21 cellular contexts compared by ENCODE assay signal in the genomic region with DNA sequence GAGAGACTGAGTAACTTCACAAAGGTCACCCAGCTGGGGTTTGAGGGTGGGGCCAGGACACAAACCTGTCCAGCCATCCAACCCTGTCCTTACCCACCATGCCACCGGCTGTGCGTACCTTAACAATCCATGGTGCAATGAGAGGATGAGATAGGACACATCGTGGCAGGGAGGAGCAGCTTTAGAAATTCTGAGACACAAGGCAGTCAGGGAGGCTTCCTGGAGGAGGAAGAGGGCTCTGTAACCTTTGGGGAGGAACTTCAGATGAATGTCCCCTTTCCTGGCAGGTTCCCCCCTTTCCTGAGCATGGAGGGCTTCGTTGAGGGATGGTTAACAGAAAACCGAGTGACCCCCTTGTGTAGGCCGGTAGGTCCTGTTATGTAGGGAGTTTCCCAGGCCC. TPM values are rescaled to one million over a fixed set of nuclear protein-coding genes. Genes with fewer than 3 reads are reported as not detected.
DNase-seq lines count a peak whose midpoint lies in the region; ATAC-seq, FAIRE-seq and TF ChIP-seq lines count a peak whose summit lies in the region.
"Had no signal": no experiment of that assay in that cellular context is flagged by ENCODE, and none has a peak within 500 bp of the region (broad histone marks: within the 10 kb centered on the region; RNA-seq: fewer than 3 reads in every experiment).

No MANE protein-coding gene starts in this region.

- H3K23me2 ChIP-seq in H1 (ENCODE audit: low read depth, low read length), result no peaks in the 10 kb centered on the region

- H3K23ac ChIP-seq in H1 (ENCODE audit: insufficient read length), result no peak overlapping the region

- no peak overlapping the region for H2BK12ac ChIP-seq in H1 (ENCODE audit: low read depth, low read length)

- H3K14ac ChIP-seq in H1 (ENCODE audit: insufficient read length), result no peak overlapping the region

- no peak for ATAC-seq in Right ventricle myocardium superior (ENCODE audit: poor library complexity)

- POLR2A ChIA-PET in H1 (lab: Charles Lee; ENCODE audit: partially characterized antibody), result no interaction called here

- H3K27ac ChIP-seq in cardiac muscle cell (peak overlapping the region; percentile 28), H1 (ENCODE audit: low read depth, low read length) (no peak overlapping the region), substantia nigra (ENCODE audit: low read depth, low read length, poor library complexity, severe bottlenecking) (peak overlapping the region; percentile 4)
- H3K27ac ChIP-seq: 22Rv1 had no signal

- H2BK5ac ChIP-seq in H1 (ENCODE audit: low read depth, low read length), result no peak overlapping the region

- H3K36me3 ChIP-seq in cardiac muscle cell (peaks cover 50% of the 10 kb centered on the region), H1 (ENCODE audit: control insufficient read depth in 2 of 4, insufficient read depth in 4 of 4, low read length in 3 of 4) (peaks cover 4 to 22% (median 12%) of the 10 kb centered on the region in 4 experiments; a peak in 6 of 8 replicates)

- 89% methylated on average over 5 of the region's 6 CpGs; no CpG with 5 or more reads in 1 of the 2 experiments for WGBS in H1 (ENCODE audit: extremely low coverage in 1 of 2, insufficient coverage in 1 of 2, insufficient read length in 1 of 2, insufficient replicate concordance in 2 of 2, low coverage in 1 of 2, low lambda C conversion rate in 2 of 2, missing lambda C conversion rate in 1 of 2), 2 experiments

- no peak overlapping the region for H2BK15ac ChIP-seq in H1 (ENCODE audit: low read length)

- no peak overlapping the region for H2BK20ac ChIP-seq in H1 (ENCODE audit: low read length)

- TF ChIP-seq CTCF in cardiac muscle cell (IDR thresholded peaks at IDR 0.05; ENCODE audit: low read depth, low read length) (no peak), H1 (IDR thresholded peaks at IDR 0.05; ENCODE audit: control extremely low read depth in 1 of 3, insufficient read depth in 1 of 3, low read depth in 1 of 3, low read length in 3 of 3) (no peak)

- no peaks in the 10 kb centered on the region for H3K79me2 ChIP-seq in H1 (ENCODE audit: control insufficient read depth in 1 of 2, insufficient read depth in 2 of 2, low read length in 2 of 2)

- H2AK5ac ChIP-seq in H1 (ENCODE audit: low read depth, low read length), result no peak overlapping the region

- no peak overlapping the region for H4K5ac ChIP-seq in H1 (ENCODE audit: insufficient read length, low read depth, low read length)

- no peak for TF ChIP-seq POLR2A in H1 (IDR thresholded peaks at IDR 0.05; ENCODE audit: control extremely low read depth in 1 of 2, low read depth in 2 of 2, low read length in 2 of 2)

- no peak overlapping the region for H2BK120ac ChIP-seq in H1 (replicated peaks; ENCODE audit: low read depth, low read length)

- DNase-seq in cardiac muscle cell (ENCODE audit: low read depth in 1 of 2, low spot score in 1 of 2) (no peak), Right ventricle myocardium superior (no peak), H1 (ENCODE audit: low read depth in 1 of 2, low spot score in 2 of 2) (no peak), substantia nigra (lab: John Stamatoyannopoulos, UW) (no peak), AG20443 (ENCODE audit: low spot score) (no peak), frontal cortex (ENCODE audit: low spot score in 2 of 2) (no peak)
- DNase-seq in activated naive CD4-positive, alpha-beta T cell (lab: John Stamatoyannopoulos, UW), result no peak
- DNase-seq: ACHN; C1 segment of cervical spinal cord; Calu3; CD4-positive, alpha-beta memory T cell; COR-L47; DMS53; DMS79 treated with DMSO at 0.1 percent for 48 hours; GF-D8; GOT3; H7; HCEC 1CT had no signal

- H3K18ac ChIP-seq in H1 (ENCODE audit: extremely low read depth, low read length), result no peak overlapping the region

- H3K27me3 ChIP-seq in cardiac muscle cell (no peaks in the 10 kb centered on the region), H1 (replicated peaks in 1 of 4; ENCODE audit: control insufficient read depth in 3 of 4, extremely low read depth in 1 of 4, insufficient read depth in 3 of 4, low read length in 3 of 4) (no peaks in the 10 kb centered on the region)

- H3K4me2 ChIP-seq in H1 (ENCODE audit: insufficient read depth in 1 of 2, low read depth in 2 of 2, low read length in 2 of 2), result no peak overlapping the region

- H4K91ac ChIP-seq in H1 (replicated peaks; ENCODE audit: insufficient read length, low read length), result no peak overlapping the region

- H3K56ac ChIP-seq in H1 (replicated peaks; ENCODE audit: insufficient read length, low read depth, low read length), result no peak overlapping the region

- H4K20me1 ChIP-seq in H1 (replicated peaks in 1 of 2; ENCODE audit: control insufficient read depth in 1 of 2, insufficient read depth in 2 of 2, low read length in 2 of 2), result peaks cover 2 to 10% of the 10 kb centered on the region in 2 experiments

- 0 out of 2 replicates have a peak, but pooled peaks cover 5% of the 10 kb centered on the region for H3K79me1 ChIP-seq in H1 (ENCODE audit: low read depth, low read length)

- no peak for FAIRE-seq in H1 (lab: Jason Lieb, UNC)
- no peak for FAIRE-seq in frontal cortex (lab: Jason Lieb, UNC)
- FAIRE-seq: A204.1, GM12891 had no signal

- H3K4me1 ChIP-seq in cardiac muscle cell (ENCODE audit: low read depth) (peaks cover 4% of the 10 kb centered on the region), H1 (replicated peaks in 1 of 4; ENCODE audit: control insufficient read depth in 3 of 4, insufficient read depth in 4 of 4, low read length in 3 of 4) (peaks cover 0 to 15% (median 11%) of the 10 kb centered on the region in 4 experiments; a peak in 6 of 7 replicates)

- H3K9me3 ChIP-seq in cardiac muscle cell (ENCODE audit: low read depth), result no peaks in the 10 kb centered on the region
- no peaks in the 10 kb centered on the region for H3K9me3 ChIP-seq in H1 (ENCODE audit: insufficient read depth in 2 of 2, low read depth in 1 of 2, low read length in 1 of 2)

- H3K4me3 ChIP-seq in cardiac muscle cell (no peak overlapping the region), H1 (ENCODE audit: extremely low read depth in 1 of 4, insufficient read depth in 2 of 4, low read depth in 3 of 4, low read length in 4 of 4) (no peak overlapping the region)

- no peak overlapping the region for H2AFZ ChIP-seq in H1 (ENCODE audit: low read length)

- no peak for TF ChIP-seq RAD21 in H1 (IDR thresholded peaks at IDR 0.05 in 1 of 2, conservative IDR thresholded peaks at IDR 0.05 in 1 of 2; ENCODE audit: low read depth in 2 of 2, low read length in 2 of 2)

- no peak overlapping the region for H3K4ac ChIP-seq in H1 (replicated peaks; ENCODE audit: insufficient read length, low read depth, low read length)

- TF ChIP-seq EP300 in H1 (IDR thresholded peaks at IDR 0.05; ENCODE audit: borderline replicate concordance in 1 of 2, low read depth in 2 of 2, low read length in 2 of 2), result no peak

- H3K9ac ChIP-seq in H1 (replicated peaks in 1 of 4; ENCODE audit: extremely low read depth in 1 of 4, low read depth in 3 of 4, low read length in 3 of 4), result no peak overlapping the region

- intact Hi-C loops in Right ventricle myocardium superior (cut with DNase I), result loop anchor here (5.0 kb wide), 1 partner anchor 76 kb away; no protein-coding TSS in a partner anchor

- peak overlapping the region; percentile 1; the same call in 1 of the 2 replicates for H4K8ac ChIP-seq in H1 (ENCODE audit: extremely low read depth, insufficient read depth, low read length)

- CTCF ChIA-PET in H1 (lab: Charles Lee; ENCODE audit: partially characterized antibody), result interaction anchor here (0.7 to 11.2 kb wide), 16 partner anchors 11 to 414 kb away, joined by 3 to 175 read pairs (median 10); a partner anchor contains a TSS

TF ChIP-seq in H1, 55 proteins besides CTCF, POLR2A, EP300 and RAD21 (continues in another document):
- TF ChIP-seq, protein P1, sequence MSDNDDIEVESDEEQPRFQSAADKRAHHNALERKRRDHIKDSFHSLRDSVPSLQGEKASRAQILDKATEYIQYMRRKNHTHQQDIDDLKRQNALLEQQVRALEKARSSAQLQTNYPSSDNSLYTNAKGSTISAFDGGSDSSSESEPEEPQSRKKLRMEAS (IDR thresholded peaks at IDR 0.05), result no peak
- TF ChIP-seq JUN (IDR thresholded peaks at IDR 0.05; ENCODE audit: low read depth, low read length), result no peak
- TF ChIP-seq CTBP2 (IDR thresholded peaks at IDR 0.05; ENCODE audit: borderline replicate concordance, insufficient read depth, insufficient read length, low read length), result no peak
- no peak for TF ChIP-seq FOSL1 (IDR thresholded peaks at IDR 0.05; ENCODE audit: insufficient read depth, low read depth, low read length)
- no peak for TF ChIP-seq KDM1A (IDR thresholded peaks at IDR 0.05; ENCODE audit: borderline replicate concordance, low read length)
- no peak for TF ChIP-seq BACH1 (IDR thresholded peaks at IDR 0.05; ENCODE audit: low read length)
- TF ChIP-seq HDAC2 (IDR thresholded peaks at IDR 0.05; ENCODE audit: borderline replicate concordance in 1 of 2, low read depth in 2 of 2, low read length in 2 of 2), result no peak
- TF ChIP-seq EZH2 (IDR thresholded peaks at IDR 0.05; ENCODE audit: low read depth, low read length, severe bottlenecking), result no peak

RNA-seq across cellular contexts. Expression of a gene that starts 35.6 kb away (rescaled TPM):
- 2.5 and 3.5 TPM in 2 replicates for total RNA-seq in cardiac muscle cell
- 4.0 and 5.8 TPM in 2 replicates for polyA plus RNA-seq in cardiac muscle cell
- 1.8 TPM for total RNA-seq in Right ventricle myocardium superior
- 14.0 and 15.2 TPM in 2 replicates for total RNA-seq in H1 (2021; fragmentation: NEBNext Ultra II Directional; extraction: Animal tissue kit (Norgen Biotek cat#: 25700))
- 24.6 and 33.8 TPM in 2 replicates for polyA plus RNA-seq in H1 (2011; rRNA removed)
- 11.4 TPM for polyA plus RNA-seq in H1 (2011; cell fraction: cytosol; rRNA removed)
- 17.8 TPM for polyA plus RNA-seq in H1 (2011; cell fraction: nucleus; rRNA removed)
- polyA plus RNA-seq in H1 (2012, experiment 1 of 2), result 14.5 to 19.4 TPM (median 17.5 TPM) in 4 replicates
- 19.9 TPM for polyA plus RNA-seq in H1 (2012, experiment 2 of 2)
- polyA plus RNA-seq in H1 (2013, experiment 1 of 2), result 19.7 TPM
- 22.1 TPM for polyA plus RNA-seq in H1 (2013, experiment 2 of 2)
- 18.6 and 20.6 TPM in 2 replicates for polyA minus RNA-seq in H1 (2011; rRNA and poly(A)+ RNA removed)
- 9.4 TPM for polyA minus RNA-seq in H1 (2011; cell fraction: cytosol; rRNA and poly(A)+ RNA removed)
- polyA minus RNA-seq in H1 (2011; cell fraction: nucleus; rRNA and poly(A)+ RNA removed), result 15.2 TPM
- 1.2 TPM for total RNA-seq in frontal cortex
